ENCODE assay signal across 20 cellular contexts in the genomic region with DNA sequence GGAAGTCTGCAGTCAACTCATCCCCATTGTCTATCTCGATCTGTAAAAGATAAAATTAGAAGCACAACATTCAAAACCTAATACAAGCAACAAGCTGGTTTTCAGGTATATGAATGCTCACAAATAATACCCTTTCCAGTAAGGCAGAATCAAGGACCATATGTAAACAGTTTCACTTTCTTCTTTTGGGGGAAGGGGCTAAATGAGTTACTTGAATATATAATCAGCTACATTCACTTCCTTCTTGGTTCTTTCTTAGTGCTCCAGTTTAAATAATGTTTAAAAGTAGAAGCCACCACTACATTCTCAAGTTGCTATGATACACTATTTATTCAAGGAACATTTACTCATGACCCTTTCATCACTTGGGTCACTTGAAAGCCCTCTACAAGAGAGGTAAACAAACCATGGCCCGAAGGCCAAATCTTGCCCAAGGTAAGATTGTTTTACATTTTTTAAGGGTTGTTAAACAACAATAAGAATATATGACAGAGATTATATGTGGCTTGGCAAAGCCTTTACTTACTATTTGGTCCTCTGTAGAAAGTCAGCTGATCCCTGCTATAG. TPM values are rescaled to one million over a fixed set of nuclear protein-coding genes. Genes with fewer than 3 reads are reported as not detected.
DNase-seq lines count a peak whose midpoint lies in the region; ATAC-seq and TF ChIP-seq lines count a peak whose summit lies in the region.
"Had no signal": no experiment of that assay in that cellular context is flagged by ENCODE, and none has a peak within 500 bp of the region (broad histone marks: within the 10 kb centered on the region; RNA-seq: fewer than 3 reads in every experiment).

No MANE protein-coding gene starts in this region.

- DNase-seq in AG09319 (ENCODE audit: extremely low read depth, low read depth) (peak; percentile 46), NCI-H2196 (lab: John Stamatoyannopoulos, UW; ENCODE audit: unreplicated experiment) (peak; percentile 59), hepatocyte (ENCODE audit: low spot score) (peak; percentile 6), heart right ventricle (no peak), caudate nucleus (lab: John Stamatoyannopoulos, UW) (no peak)
- DNase-seq: activated CD8-positive, alpha-beta memory T cell treated with anti-CD3 and anti-CD28 coated beads, Interleukin-2, amount 10 ng/mL, durations not matched to agents 7 days and 5 days; central memory CD4-positive, alpha-beta T cell; KG1; NCI-H146; NCI-H524; occipital lobe; Peyer's patch; stimulated activated CD4-positive, alpha-beta T cell treated with anti-CD3 and anti-CD28 coated beads, Interleukin-4, amount 100 ng/mL, for 4 hours; SW 1271; tibial artery; WERI-Rb-1 had no signal

- 61% methylated on average over 2 of the region's 2 CpGs for WGBS in hepatocyte (ENCODE audit: low lambda C conversion rate, missing lambda C conversion rate)
- WGBS in heart right ventricle, 2 donors = 66 to 75% methylated on average over 2 of the region's 2 CpGs

- no peaks in the 10 kb centered on the region for H4K20me1 ChIP-seq in hepatocyte (ENCODE audit: insufficient read depth, poor library complexity, severe bottlenecking)

- intact Hi-C loops in heart right ventricle (cut with DNase I) = no loop called here

- H2AFZ ChIP-seq in hepatocyte = no peak overlapping the region

- H3K4me3 ChIP-seq in hepatocyte (no peak overlapping the region), heart right ventricle (no peak overlapping the region)
- H3K4me3 ChIP-seq: gastroesophageal sphincter, Peyer's patch, tibial artery had no signal

- peak overlapping the region; percentile 28 for H3K4me2 ChIP-seq in hepatocyte

- H3K79me2 ChIP-seq in hepatocyte = peaks cover under 1% of the 10 kb centered on the region

- H3K27me3 ChIP-seq in hepatocyte (no peaks in the 10 kb centered on the region), heart right ventricle (no peaks in the 10 kb centered on the region)
- H3K27me3 ChIP-seq: gastroesophageal sphincter, Peyer's patch, tibial artery had no signal

- H3K9me3 ChIP-seq in hepatocyte (ENCODE audit: low read depth) (no peaks in the 10 kb centered on the region), heart right ventricle (peaks cover 0 to 4% (median 0%) of the 10 kb centered on the region in 11 donors)
- H3K9me3 ChIP-seq: gastroesophageal sphincter, Peyer's patch, tibial artery had no signal

- no peaks in the 10 kb centered on the region for H3K36me3 ChIP-seq in hepatocyte (replicated peaks; ENCODE audit: insufficient read depth, low read depth)
- peaks cover 0 to 80% (median 62%) of the 10 kb centered on the region in 9 donors for H3K36me3 ChIP-seq in heart right ventricle

- H3K4me1 ChIP-seq in hepatocyte (ENCODE audit: insufficient read depth) (peaks cover 10% of the 10 kb centered on the region), heart right ventricle (no peaks in the 10 kb centered on the region)
- H3K4me1 ChIP-seq: gastroesophageal sphincter, Peyer's patch, tibial artery had no signal

- no peak for TF ChIP-seq CTCF in AG09319 (IDR thresholded peaks at IDR 0.05; ENCODE audit: low read depth, low read length)
- no peak for TF ChIP-seq CTCF in hepatocyte (IDR thresholded peaks at IDR 0.05; ENCODE audit: poor library complexity)
- no peak for TF ChIP-seq CTCF in heart right ventricle (IDR thresholded peaks at IDR 0.05)

- no peaks in the 10 kb centered on the region for H3K9me2 ChIP-seq in hepatocyte (replicated peaks; ENCODE audit: insufficient read depth)

- H3K27ac ChIP-seq in hepatocyte (peak overlapping the region; percentile 6), heart right ventricle (no peak overlapping the region), caudate nucleus (ENCODE audit: low read depth, low read length) (no peak overlapping the region)
- H3K27ac ChIP-seq: gastroesophageal sphincter, Peyer's patch, tibial artery, WERI-Rb-1 had no signal

- ATAC-seq in GM18511 (IDR thresholded peaks at IDR 0.05; ENCODE audit: unreplicated experiment) = peak; percentile 54
- ATAC-seq in heart right ventricle = no peak
- ATAC-seq in HG03520 (IDR thresholded peaks at IDR 0.05; ENCODE audit: unreplicated experiment) = no peak
- no peak for ATAC-seq in GM21576 (IDR thresholded peaks at IDR 0.05; ENCODE audit: unreplicated experiment)
- ATAC-seq: activated CD8-positive, alpha-beta memory T cell treated with anti-CD3 and anti-CD28 coated beads, Interleukin-2, amount 10 ng/mL, durations not matched to agents 7 days and 5 days; gastroesophageal sphincter had no signal

RNA-seq across cellular contexts. Expression of a gene that starts 10.3 kb away (rescaled TPM):
- total RNA-seq in hepatocyte = 144 and 162 TPM in 2 replicates
- polyA plus RNA-seq in hepatocyte = 55.3 and 66.0 TPM in 2 replicates
- 10 to 100 TPM in 6 of 10 donors, 1 to 10 TPM in 4; 8.5 to 21.7 (median 10.7) TPM for total RNA-seq in heart right ventricle
- 10 to 100 TPM; 11.4 to 20.4 TPM for polyA plus RNA-seq in heart right ventricle

RNA-seq across cellular contexts. Expression of a gene that starts 37.0 kb away (rescaled TPM):
- 15.9 and 21.9 TPM in 2 replicates for total RNA-seq in hepatocyte
- polyA plus RNA-seq in hepatocyte = 5.1 and 9.0 TPM in 2 replicates
- total RNA-seq in heart right ventricle = 1 to 10 TPM; 3.6 to 8.1 (median 4.1) TPM
- polyA plus RNA-seq in heart right ventricle = 1 to 10 TPM; 3.8 to 5.4 TPM

RNA-seq across cellular contexts. Expression of a gene that starts 37.2 kb away (rescaled TPM):
- 17.7 and 26.8 TPM in 2 replicates for total RNA-seq in hepatocyte
- 12.7 and 15.0 TPM in 2 replicates for polyA plus RNA-seq in hepatocyte
- total RNA-seq in heart right ventricle = 1 to 10 TPM; 4.1 to 7.8 (median 5.2) TPM
- polyA plus RNA-seq in heart right ventricle = 1 to 10 TPM; 1.2 to 1.5 TPM

RNA-seq across cellular contexts. Expression of a gene that starts 40.1 kb away (rescaled TPM):
- total RNA-seq in hepatocyte (45.4 and 47.1 TPM in 2 replicates), heart right ventricle (1 to 10 TPM; 5.9 to 8.5 (median 7.1) TPM)
- polyA plus RNA-seq in hepatocyte (12.4 and 15.6 TPM in 2 replicates), heart right ventricle (1 to 10 TPM; 4.0 to 5.9 TPM)

Comparison
In these comparisons a context has a peak if more than half of its experiments do, and no peak if none do; other contexts are left out.
1. DNase-seq: peak in AG09319 (single experiment), NCI-H2196 (single experiment) and hepatocyte (single experiment); none in heart right ventricle (0 of 2) and caudate nucleus (0 of 61).